10 cellular contexts compared by ENCODE assay signal in the genomic region with DNA sequence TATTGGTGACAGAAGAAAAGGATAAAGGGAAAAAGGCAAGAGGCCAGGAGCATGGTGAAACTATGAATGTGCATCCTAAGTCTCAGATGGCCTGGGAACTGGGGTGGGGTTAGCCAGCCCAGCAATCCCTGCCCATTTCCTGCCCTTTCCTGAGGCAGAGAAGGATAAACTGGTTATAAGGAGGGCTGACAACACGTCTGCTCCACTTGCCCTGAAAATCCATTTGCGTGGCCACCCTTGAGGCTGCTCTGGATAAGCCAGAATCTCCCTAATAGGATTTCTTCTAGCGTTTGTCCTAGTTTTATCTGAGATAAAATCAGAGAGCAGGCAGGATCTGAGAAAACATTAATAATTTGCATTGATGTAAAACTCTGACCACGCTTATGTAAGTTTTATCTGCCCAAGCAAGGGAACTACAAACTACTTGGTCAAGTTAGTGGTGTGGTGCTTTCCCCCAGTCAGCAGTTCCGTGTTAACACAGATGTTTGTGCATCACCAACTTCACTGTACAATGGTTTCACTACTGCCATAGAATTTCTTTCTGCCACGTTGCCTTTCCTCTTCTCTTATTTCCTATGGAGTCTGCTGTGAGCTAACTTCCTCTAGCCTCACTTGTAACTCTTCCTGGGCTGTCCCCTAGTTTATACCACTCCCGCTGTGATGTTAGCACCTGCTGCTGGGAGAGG.
DNase-seq lines count a peak whose midpoint lies in the region; ATAC-seq and TF ChIP-seq lines count a peak whose summit lies in the region.
"Had no signal": no experiment of that assay in that cellular context is flagged by ENCODE, and none has a peak within 500 bp of the region (broad histone marks: within the 10 kb centered on the region; RNA-seq: fewer than 3 reads in every experiment).

No MANE protein-coding gene starts in this region.

- no peaks in the 10 kb centered on the region for H3K4me1 Mint-ChIP-seq in osteocyte (ENCODE audit: unreplicated experiment)
- H3K4me1 Mint-ChIP-seq in mesothelial cell of epicardium: peaks cover 14% of the 10 kb centered on the region

- H3K27me3 ChIP-seq in Loucy (ENCODE audit: insufficient read depth, low read length, poor library complexity, severe bottlenecking): no peaks in the 10 kb centered on the region
- H3K27me3 ChIP-seq: ovary had no signal

- H3K4me2 ChIP-seq in Loucy (ENCODE audit: low read depth, low read length, poor library complexity, severe bottlenecking): peak overlapping the region; percentile 35

- H3K27me3 Mint-ChIP-seq in osteocyte (ENCODE audit: unreplicated experiment): no peaks in the 10 kb centered on the region
- H3K27me3 Mint-ChIP-seq in mesothelial cell of epicardium (ENCODE audit: low read depth): peaks cover 2% of the 10 kb centered on the region

- no peaks in the 10 kb centered on the region for H3K36me3 ChIP-seq in Loucy (ENCODE audit: insufficient read depth, low read length)
- H3K36me3 ChIP-seq: ovary had no signal

- H3K27ac Mint-ChIP-seq in osteocyte (ENCODE audit: unreplicated experiment): no peak overlapping the region
- no peak overlapping the region for H3K27ac Mint-ChIP-seq in mesothelial cell of epicardium

- DNase-seq in GM12864 (ENCODE audit: low read depth): peak; percentile 27
- DNase-seq in midbrain (lab: John Stamatoyannopoulos, UW): no peak
- DNase-seq in osteocyte (ENCODE audit: extremely low spot score, unreplicated experiment): no peak
- no peak for DNase-seq in mesothelial cell of epicardium (ENCODE audit: low spot score in 2 of 2, unreplicated experiment in 2 of 2)
- DNase-seq in DMS 273 (lab: John Stamatoyannopoulos, UW; ENCODE audit: unreplicated experiment): no peak
- DNase-seq: activated naive CD4-positive, alpha-beta T cell; ovary had no signal

- H3K9me2 ChIP-seq in Loucy (replicated peaks; ENCODE audit: low read depth, low read length): no peaks in the 10 kb centered on the region

- H3K9me3 Mint-ChIP-seq in osteocyte (ENCODE audit: unreplicated experiment) (no peaks in the 10 kb centered on the region), mesothelial cell of epicardium (peaks cover 2% of the 10 kb centered on the region)

- no peak overlapping the region for H3K4me3 ChIP-seq in GM12864 (ENCODE audit: low read depth, low read length)
- no peak overlapping the region for H3K4me3 ChIP-seq in Loucy (ENCODE audit: low read length, poor library complexity, severe bottlenecking)
- H3K4me3 ChIP-seq: ovary had no signal

- no peak for TF ChIP-seq CTCF in GM12864 (IDR thresholded peaks at IDR 0.05; ENCODE audit: low read depth, low read length, missing control alignments)
- no peak for TF ChIP-seq CTCF in Loucy (conservative IDR thresholded peaks at IDR 0.05; ENCODE audit: low read length)
- no peak for TF ChIP-seq CTCF in osteocyte (IDR thresholded peaks at IDR 0.05)
- TF ChIP-seq CTCF in mesothelial cell of epicardium (IDR thresholded peaks at IDR 0.05; ENCODE audit: unreplicated experiment): no peak

- H3K9ac ChIP-seq in Loucy (ENCODE audit: low read depth, low read length, poor library complexity, severe bottlenecking): peak overlapping the region; percentile 34

- peaks cover 45% of the 10 kb centered on the region for H3K4me1 ChIP-seq in Loucy (ENCODE audit: insufficient read depth, low read length, poor library complexity, severe bottlenecking)

- H4K20me1 ChIP-seq in Loucy (ENCODE audit: insufficient read depth, low read length, poor library complexity, severe bottlenecking): no peaks in the 10 kb centered on the region

- H2AFZ ChIP-seq in Loucy (ENCODE audit: low read length): peak overlapping the region; percentile 78

- no peak overlapping the region for H3K4me3 Mint-ChIP-seq in osteocyte (ENCODE audit: unreplicated experiment)
- H3K4me3 Mint-ChIP-seq in mesothelial cell of epicardium: no peak overlapping the region

- H3K79me2 ChIP-seq in Loucy (ENCODE audit: insufficient read depth, low read length): no peaks in the 10 kb centered on the region

- H3K36me3 Mint-ChIP-seq in osteocyte (ENCODE audit: unreplicated experiment) (no peaks in the 10 kb centered on the region), mesothelial cell of epicardium (no peaks in the 10 kb centered on the region)

- ATAC-seq in GM19397 (IDR thresholded peaks at IDR 0.05; ENCODE audit: unreplicated experiment): peak; percentile 98
- peak; percentile 77 for ATAC-seq in HG02885 (IDR thresholded peaks at IDR 0.05; ENCODE audit: poor library complexity, unreplicated experiment)

- peaks cover 8% of the 10 kb centered on the region; the same call in 1 of the 2 replicates for H3F3A ChIP-seq in Loucy (ENCODE audit: low read depth)

- no peaks in the 10 kb centered on the region for H3K9me3 ChIP-seq in Loucy (ENCODE audit: insufficient read depth, low read depth, low read length)
- H3K9me3 ChIP-seq: ovary had no signal
